Comparison of ENCODE assay signal across 12 cellular contexts in genomic region chr12:780750-781379, GRCh38. TPM values are rescaled to one million over a fixed set of nuclear protein-coding genes. Genes with fewer than 3 reads are reported as not detected.
DNase-seq lines count a peak whose midpoint lies in the region; ATAC-seq and TF ChIP-seq lines count a peak whose summit lies in the region.
"Had no signal": no experiment of that assay in that cellular context is flagged by ENCODE, and none has a peak within 500 bp of the region (broad histone marks: within the 10 kb centered on the region; RNA-seq: fewer than 3 reads in every experiment).

No MANE protein-coding gene starts in this region.

- no peaks in the 10 kb centered on the region for H3K9me3 Mint-ChIP-seq in activated T-cell treated with anti-CD3 and anti-CD28 coated beads, Interleukin-2, amount 50 U/mL, for 24 hours
- H3K9me3 Mint-ChIP-seq in endodermal cell = peaks cover 2% of the 10 kb centered on the region

- no peaks in the 10 kb centered on the region for H3K4me1 ChIP-seq in endodermal cell (ENCODE audit: control insufficient read depth, insufficient read depth, low read length)
- peaks cover 52% of the 10 kb centered on the region for H3K4me1 ChIP-seq in psoas muscle
- H3K4me1 ChIP-seq: SJCRH30 had no signal

- H3K4me3 ChIP-seq in endodermal cell (ENCODE audit: low read length) (no peak overlapping the region), psoas muscle (no peak overlapping the region)
- H3K4me3 ChIP-seq: heart left ventricle, SJCRH30 had no signal

- intact Hi-C loops in psoas muscle (cut with DNase I) = no loop called here

- H3K36me3 ChIP-seq in endodermal cell (ENCODE audit: control insufficient read depth, insufficient read depth, low read length) (peaks cover 6% of the 10 kb centered on the region), psoas muscle (ENCODE audit: insufficient read depth in 1 of 2, low read depth in 1 of 2) (no peaks in the 10 kb centered on the region)
- H3K36me3 ChIP-seq: heart left ventricle, SJCRH30 had no signal

- H3K27me3 ChIP-seq in endodermal cell (ENCODE audit: control insufficient read depth, insufficient read depth, low read length, poor library complexity, severe bottlenecking) = no peaks in the 10 kb centered on the region
- H3K27me3 ChIP-seq in psoas muscle (ENCODE audit: insufficient read depth in 3 of 3, low read length in 2 of 3) = no peaks in the 10 kb centered on the region
- H3K27me3 ChIP-seq: heart left ventricle, SJCRH30 had no signal

- ATAC-seq in psoas muscle = no peak
- no peak for ATAC-seq in esophagus mucosa
- ATAC-seq in GM18907 (IDR thresholded peaks at IDR 0.05; ENCODE audit: unreplicated experiment) = no peak

- no peak overlapping the region for H3K4me3 Mint-ChIP-seq in activated T-cell treated with anti-CD3 and anti-CD28 coated beads, Interleukin-2, amount 50 U/mL, for 24 hours
- no peak overlapping the region for H3K4me3 Mint-ChIP-seq in endodermal cell

- peak overlapping the region; percentile 64 for H3K27ac Mint-ChIP-seq in activated T-cell treated with anti-CD3 and anti-CD28 coated beads, Interleukin-2, amount 50 U/mL, for 24 hours
- H3K27ac Mint-ChIP-seq in endodermal cell = peak overlapping the region; percentile 4

- H3K27me3 Mint-ChIP-seq in activated T-cell treated with anti-CD3 and anti-CD28 coated beads, Interleukin-2, amount 50 U/mL, for 24 hours = no peaks in the 10 kb centered on the region
- H3K27me3 Mint-ChIP-seq in endodermal cell (ENCODE audit: insufficient read depth) = no peaks in the 10 kb centered on the region

- H3K36me3 Mint-ChIP-seq in activated T-cell treated with anti-CD3 and anti-CD28 coated beads, Interleukin-2, amount 50 U/mL, for 24 hours (ENCODE audit: low read depth) = peaks cover 16% of the 10 kb centered on the region
- peaks cover 14% of the 10 kb centered on the region for H3K36me3 Mint-ChIP-seq in endodermal cell (ENCODE audit: low read depth)

- DNase-seq in activated T-cell treated with anti-CD3 and anti-CD28 coated beads, Interleukin-2, amount 50 U/mL, for 24 hours = no peak
- DNase-seq in activated T-cell treated with anti-CD3 and anti-CD28 coated beads, Interleukin-2, amount 50 U/mL, for 1 hour = no peak
- DNase-seq in NCI-H82 (lab: John Stamatoyannopoulos, UW) (peak; percentile 74), endodermal cell (no peak), psoas muscle (no peak), NCI-H1092 (lab: John Stamatoyannopoulos, UW) (no peak)
- DNase-seq: Calu3; heart left ventricle; SJCRH30; stimulated activated CD4-positive, alpha-beta T cell treated with anti-CD3 and anti-CD28 coated beads, Interleukin-4, amount 100 ng/mL, for 4 hours had no signal

- H3K9me3 ChIP-seq in endodermal cell (ENCODE audit: control insufficient read depth, low read length) = no peaks in the 10 kb centered on the region
- no peaks in the 10 kb centered on the region for H3K9me3 ChIP-seq in psoas muscle
- H3K9me3 ChIP-seq: heart left ventricle, SJCRH30 had no signal

- no peak overlapping the region for H3K9ac ChIP-seq in endodermal cell (ENCODE audit: extremely low read depth, low read length, poor library complexity, severe bottlenecking)

- 93 to 94% methylated on average over 2 of the region's 2 CpGs for WGBS in endodermal cell (ENCODE audit: insufficient coverage in 1 of 2, insufficient read length in 1 of 2), 2 experiments
- WGBS in psoas muscle, 3 donors = 77 to 81% (median 80%) methylated on average over 2 of the region's 2 CpGs

- no peak for TF ChIP-seq CTCF in endodermal cell (conservative IDR thresholded peaks at IDR 0.05)
- no peak for TF ChIP-seq CTCF in psoas muscle (IDR thresholded peaks at IDR 0.05)

- H3K27ac ChIP-seq in endodermal cell (ENCODE audit: low read depth, low read length) (no peak overlapping the region), psoas muscle (peak overlapping the region; percentile 56)
- H3K27ac ChIP-seq: SJCRH30 had no signal

- peaks cover 73% of the 10 kb centered on the region for H3K4me1 Mint-ChIP-seq in activated T-cell treated with anti-CD3 and anti-CD28 coated beads, Interleukin-2, amount 50 U/mL, for 24 hours (ENCODE audit: low read depth)
- peaks cover 18% of the 10 kb centered on the region for H3K4me1 Mint-ChIP-seq in endodermal cell

RNA-seq across cellular contexts. Expression of gene WNK1, which starts 28.5 kb away (rescaled TPM):
- total RNA-seq in endodermal cell (100 to 1,000 TPM; 199 to 412 TPM), psoas muscle (100 to 1,000 TPM; 230 to 272 (median 245) TPM), esophagus mucosa (157 TPM)
- 111 TPM for polyA plus RNA-seq in endodermal cell (2013, experiment 1 of 2)
- polyA plus RNA-seq in endodermal cell (2013, experiment 2 of 2) = 108 TPM
- 100 to 1,000 TPM in 1 of 3 donors, 10 to 100 TPM in 2; 40.7 to 142 (median 51.5) TPM for polyA plus RNA-seq in psoas muscle
